In genomic region chr11:82900277-82901164, GRCh38 we compare ENCODE assay signal across 8 cellular contexts. TPM values are rescaled to one million over a fixed set of nuclear protein-coding genes. Genes with fewer than 3 reads are reported as not detected.
A peak's percentile ranks its signal among the peaks of the same experiment; 100 is the strongest.
DNase-seq lines count a peak whose midpoint lies in the region; ATAC-seq and TF ChIP-seq lines count a peak whose summit lies in the region.

TSS of gene PRCP (minus strand) at chr11:82900430. CDS start at chr11:82900402, 28 bp downstream.

- peaks cover 71% of the 10 kb centered on the region for H3K79me2 ChIP-seq in OCI-LY3 (ENCODE audit: low read length)

- H3K27me3 ChIP-seq in HUES64 (ENCODE audit: insufficient read depth, low read length) (no peaks in the 10 kb centered on the region), OCI-LY3 (ENCODE audit: low read depth, low read length) (no peaks in the 10 kb centered on the region)

- H4K20me1 ChIP-seq in OCI-LY3 (ENCODE audit: insufficient read depth, low read length): 0 out of 2 replicates have a peak, but pooled peaks cover 4% of the 10 kb centered on the region

- H3K36me3 ChIP-seq in HUES64 (ENCODE audit: insufficient read depth, low read length) (no peaks in the 10 kb centered on the region), OCI-LY3 (replicated peaks; ENCODE audit: low read depth, low read length) (peaks cover 8% of the 10 kb centered on the region), mucosa of descending colon (ENCODE audit: low read depth) (no peaks in the 10 kb centered on the region)

- H3K9ac ChIP-seq in HUES64 (ENCODE audit: low read depth, low read length) (peak within 1 kb of the TSS; percentile 82), OCI-LY3 (ENCODE audit: low read length) (peak within 1 kb of the TSS; percentile 83)

- H3K4me3 ChIP-seq in HUES64 (ENCODE audit: low read length) (peak within 1 kb of the TSS; percentile 90), OCI-LY3 (ENCODE audit: low read length) (peak within 1 kb of the TSS; percentile 83), epithelial cell of esophagus (ENCODE audit: low read length) (peak within 1 kb of the TSS; percentile 89), mucosa of descending colon (peak within 1 kb of the TSS; percentile 27)

- H3K4me1 ChIP-seq in HUES64 (ENCODE audit: insufficient read depth, low read length) (peaks cover 12% of the 10 kb centered on the region), OCI-LY3 (ENCODE audit: low read length) (peaks cover 42% of the 10 kb centered on the region), mucosa of descending colon (ENCODE audit: low read depth) (peaks cover 5% of the 10 kb centered on the region)

- H3K9me3 ChIP-seq in HUES64 (ENCODE audit: insufficient read depth, low read depth, low read length) (no peaks in the 10 kb centered on the region), OCI-LY3 (ENCODE audit: insufficient read depth, low read length) (peaks cover 4% of the 10 kb centered on the region; the same call in 1 of the 2 replicates), mucosa of descending colon (no peaks in the 10 kb centered on the region)

- ATAC-seq in GM21447 (IDR thresholded peaks at IDR 0.05; ENCODE audit: unreplicated experiment): peak; percentile 79
- ATAC-seq in mucosa of descending colon: peak; percentile 92

- under 1% methylated on average over 40 of the region's 40 CpGs for WGBS in HUES64

- TF ChIP-seq CTCF in OCI-LY3 (IDR thresholded peaks at IDR 0.05; ENCODE audit: low read depth, low read length) (0 out of 2 replicates have a peak, but pooled peaks have one; percentile 14), epithelial cell of esophagus (IDR thresholded peaks at IDR 0.05; ENCODE audit: insufficient read depth, low read depth, low read length, missing control alignments) (no peak), mucosa of descending colon (IDR thresholded peaks at IDR 0.05) (no peak)

- peak within 1 kb of the TSS; percentile 59; the same call in 1 of the 2 replicates for H3K27ac ChIP-seq in HUES64 (ENCODE audit: low read depth, low read length)
- H3K27ac ChIP-seq in OCI-LY3 (ENCODE audit: low read length): peak within 1 kb of the TSS; percentile 70

- peak; percentile 92 for DNase-seq in D341Med (ENCODE audit: low spot score)
- DNase-seq in activated T-cell treated with anti-CD3 and anti-CD28 coated beads for 24 hours (ENCODE audit: low read depth): peak; percentile 91
- DNase-seq in epithelial cell of esophagus (ENCODE audit: low read depth): peak; percentile 94
- DNase-seq in mucosa of descending colon: peak; percentile 97 to 98 (median 98)
- peak; percentile 90 for DNase-seq in stimulated activated CD8-positive, alpha-beta memory T cell treated with anti-CD3 and anti-CD28 coated beads, Interleukin-4, amount 100 ng/mL, for 24 hours (ENCODE audit: low read depth)

- H2AFZ ChIP-seq in OCI-LY3 (ENCODE audit: low read depth, low read length): peak within 1 kb of the TSS; percentile 72

- intact Hi-C loops in mucosa of descending colon (cut with DNase I, micrococcal nuclease): loop anchor here (10.0 kb wide), 3 partner anchors 174 to 344 kb away; partner anchors contain the start of gene RAB30 (in 1 of the 2)

- peak within 1 kb of the TSS; percentile 86 for H3K4me2 ChIP-seq in OCI-LY3 (ENCODE audit: low read length)

RNA-seq across cellular contexts. Expression of gene PRCP, which starts in this region (rescaled TPM):
- polyA plus RNA-seq in HUES64 (2013, experiment 1 of 2): 42.6 TPM
- polyA plus RNA-seq in HUES64 (2013, experiment 2 of 2): 52.2 TPM
- 10 to 100 TPM; 29.6 to 35.6 (median 30.8) TPM for total RNA-seq in mucosa of descending colon

Comparison
In these comparisons a context has a peak if more than half of its experiments do, and no peak if none do; other contexts are left out.
1. Peak in every context shown above with its lines: DNase-seq, ATAC-seq, H3K4me3 ChIP-seq and H3K27ac ChIP-seq.
2. H3K4me3 ChIP-seq: peak in every context shown above with its lines; median percentile 90 in HUES64; 89 in epithelial cell of esophagus; 83 in OCI-LY3; 27 in mucosa of descending colon.